22 cellular contexts compared by ENCODE assay signal in the genomic region with DNA sequence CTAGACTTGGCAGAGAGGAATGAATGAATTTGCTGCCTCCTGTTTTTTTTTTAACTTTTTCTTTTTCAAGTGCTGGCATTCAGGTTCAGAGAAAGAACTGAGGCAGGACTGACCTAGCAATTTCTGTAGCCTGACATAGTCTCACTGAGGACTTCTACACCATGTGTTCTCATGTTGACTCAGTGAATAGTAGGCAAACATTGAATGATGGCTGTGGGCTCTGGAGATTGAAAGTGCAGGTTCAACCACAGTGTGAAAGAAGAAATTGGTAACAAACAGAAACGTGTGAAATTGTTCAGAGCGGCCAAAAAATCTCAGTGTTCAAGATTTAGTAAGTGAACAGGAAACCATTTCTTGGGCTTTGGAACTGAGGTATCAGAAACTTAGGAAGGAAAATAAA.
DNase-seq lines count a peak whose midpoint lies in the region; ATAC-seq, FAIRE-seq and TF ChIP-seq lines count a peak whose summit lies in the region.
"Had no signal": no experiment of that assay in that cellular context is flagged by ENCODE, and none has a peak within 500 bp of the region (broad histone marks: within the 10 kb centered on the region; RNA-seq: fewer than 3 reads in every experiment).

No MANE protein-coding gene starts in this region.

- H3K4me3 ChIP-seq in bronchial epithelial cell (ENCODE audit: low read depth, low read length), result no peak overlapping the region
- H3K4me3 ChIP-seq in pancreas, result no peak overlapping the region
- H3K4me3 ChIP-seq: right atrium auricular region had no signal

- no peak overlapping the region for H3K27ac ChIP-seq in pancreas
- H3K27ac ChIP-seq: brain microvascular endothelial cell, right atrium auricular region had no signal

- FAIRE-seq in bronchial epithelial cell (lab: Jason Lieb, UNC), result peak; percentile 55
- FAIRE-seq in pancreas (lab: Jason Lieb, UNC), result no peak
- FAIRE-seq: colon, urothelium cell line had no signal

- intact Hi-C loops in pancreas (cut with DNase I), result no loop called here

- in situ Hi-C loops in G401 (cut with HindIII; ENCODE audit: low sequenced_read_pairs), result no loop called here

- H3K4me1 ChIP-seq in pancreas, result no peaks in the 10 kb centered on the region

- H3K27me3 ChIP-seq in bronchial epithelial cell (ENCODE audit: control insufficient read depth, insufficient read depth, low read length) (no peaks in the 10 kb centered on the region), pancreas (no peaks in the 10 kb centered on the region)
- H3K27me3 ChIP-seq: brain microvascular endothelial cell, right atrium auricular region had no signal

- no peaks in the 10 kb centered on the region for H3K9me3 ChIP-seq in pancreas
- H3K9me3 ChIP-seq: right atrium auricular region had no signal

- 26 to 33% methylated on average over 2 of the region's 2 CpGs for WGBS in pancreas, 2 donors

- H3K36me3 ChIP-seq in bronchial epithelial cell (ENCODE audit: control insufficient read depth, insufficient read depth, low read length), result no peaks in the 10 kb centered on the region
- no peaks in the 10 kb centered on the region for H3K36me3 ChIP-seq in pancreas
- H3K36me3 ChIP-seq: brain microvascular endothelial cell, right atrium auricular region had no signal

- TF ChIP-seq CTCF in bronchial epithelial cell (IDR thresholded peaks at IDR 0.05; ENCODE audit: insufficient read depth, low read length, severe bottlenecking), result no peak
- no peak for TF ChIP-seq CTCF in pancreas (IDR thresholded peaks at IDR 0.05)

- DNase-seq in bronchial epithelial cell (ENCODE audit: low read depth) (no peak), G401 (ENCODE audit: low spot score) (no peak), pancreas (no peak)
- DNase-seq: activated CD4-positive, alpha-beta T cell treated with anti-CD3 and anti-CD28 coated beads, Interleukin-2, amount 50 U/mL, for 48 hours; activated gamma-delta T cell; brain microvascular endothelial cell; CD8-positive, alpha-beta memory T cell; DMS79 treated with DMSO at 0.1 percent for 48 hours; endodermal cell; left colon; mesendoderm; naive B cell; NCI-H2029; NCI-H345 had no signal

- ATAC-seq in GM18867 (IDR thresholded peaks at IDR 0.05; ENCODE audit: unreplicated experiment) (peak; percentile 98), GM21390 (IDR thresholded peaks at IDR 0.05; ENCODE audit: unreplicated experiment) (peak; percentile 98), HG03097 (IDR thresholded peaks at IDR 0.05; ENCODE audit: low FRiP score, unreplicated experiment) (peak; percentile 65), GM21717 (IDR thresholded peaks at IDR 0.05; ENCODE audit: unreplicated experiment) (no peak), HG03378 (IDR thresholded peaks at IDR 0.05; ENCODE audit: unreplicated experiment) (no peak), pancreas (no peak)
- ATAC-seq: left colon had no signal

Comparison
In these comparisons a context has a peak if more than half of its experiments do, and no peak if none do; other contexts are left out.
1. ATAC-seq: peak in GM18867 (single experiment), GM21390 (single experiment) and HG03097 (single experiment); none in GM21717 (single experiment), HG03378 (single experiment) and pancreas (0 of 4).